Comparison of ENCODE assay signal across 9 cellular contexts in the genomic region with DNA sequence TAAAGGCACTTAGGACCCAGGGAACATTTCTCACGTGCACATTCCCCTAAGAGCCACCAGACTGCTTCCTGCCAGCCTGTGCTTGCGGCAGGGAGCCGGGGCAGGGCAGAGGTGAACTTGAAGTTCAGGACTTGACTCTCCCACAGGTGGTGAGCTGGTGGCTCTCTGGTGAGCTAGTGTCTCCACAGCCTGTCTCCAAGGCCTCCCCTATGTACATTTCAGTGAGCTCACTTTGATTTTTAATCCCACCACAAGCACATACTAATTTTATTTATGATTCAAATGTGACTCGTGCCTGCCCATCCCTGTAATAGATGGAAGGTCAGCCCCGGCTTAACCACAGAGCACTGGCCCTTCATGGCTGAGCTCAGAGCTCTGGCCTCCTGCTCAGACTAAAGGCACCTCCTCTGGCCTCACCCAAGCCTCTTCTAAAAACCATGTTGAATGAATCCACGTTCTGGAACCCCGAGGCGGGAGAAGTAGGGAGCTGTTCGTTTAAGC. TPM values are rescaled to one million over a fixed set of nuclear protein-coding genes. Genes with fewer than 3 reads are reported as not detected.
DNase-seq lines count a peak whose midpoint lies in the region; ATAC-seq and TF ChIP-seq lines count a peak whose summit lies in the region.
"Had no signal": no experiment of that assay in that cellular context is flagged by ENCODE, and none has a peak within 500 bp of the region (broad histone marks: within the 10 kb centered on the region; RNA-seq: fewer than 3 reads in every experiment).

No MANE protein-coding gene starts in this region.

- DNase-seq in MG63 (peak; percentile 47), epithelial cell of prostate (ENCODE audit: low read depth, low spot score) (no peak), osteoblast (ENCODE audit: insufficient read length, low spot score, missing footprints) (peak; percentile 81), hippocampal formation (lab: John Stamatoyannopoulos, UW) (no peak), KG1 (lab: John Stamatoyannopoulos, UW) (no peak), NCI-H2029 treated with DMSO at 0.1 percent for 48 hours (lab: John Stamatoyannopoulos, UW) (no peak)
- DNase-seq: GOT3 had no signal

- no peak overlapping the region for H2AFZ ChIP-seq in osteoblast (ENCODE audit: low read length)

- H3K9me3 ChIP-seq in BLaER1 treated with 17β-estradiol and CSF1 and Interleukin-3, amounts not matched to agents 10 nM and 100 nM (replicated peaks in 1 of 11): no peaks in the 10 kb centered on the region
- H3K9me3 ChIP-seq in MG63: no peaks in the 10 kb centered on the region
- H3K9me3 ChIP-seq in osteoblast (ENCODE audit: low read depth, low read length): no peaks in the 10 kb centered on the region

- ATAC-seq in GM19035 (IDR thresholded peaks at IDR 0.05; ENCODE audit: unreplicated experiment): no peak

- H3K36me3 ChIP-seq in BLaER1 treated with 17β-estradiol and CSF1 and Interleukin-3, amounts not matched to agents 10 nM and 100 nM: peaks cover 48 to 83% (median 58%) of the 10 kb centered on the region in 11 experiments
- H3K36me3 ChIP-seq in MG63 (peaks cover 71% of the 10 kb centered on the region), osteoblast (ENCODE audit: insufficient read depth, low read length) (peaks cover 31% of the 10 kb centered on the region)

- TF ChIP-seq CTCF in osteoblast (IDR thresholded peaks at IDR 0.05; ENCODE audit: extremely low read depth, low read depth, low read length): no peak

- H3K4me3 ChIP-seq in BLaER1 treated with 17β-estradiol and CSF1 and Interleukin-3, amounts not matched to agents 10 nM and 100 nM: peak overlapping the region in 4 of 10 experiments; percentile 12 to 42 (median 32); a peak in 5 of 20 replicates
- H3K4me3 ChIP-seq in MG63: no peak overlapping the region
- no peak overlapping the region for H3K4me3 ChIP-seq in osteoblast (ENCODE audit: insufficient read depth, low read length)

- peaks cover 98 to 100% (median 100%) of the 10 kb centered on the region in 10 experiments for H3K4me1 ChIP-seq in BLaER1 treated with 17β-estradiol and CSF1 and Interleukin-3, amounts not matched to agents 10 nM and 100 nM
- peaks cover 25% of the 10 kb centered on the region for H3K4me1 ChIP-seq in osteoblast (ENCODE audit: insufficient read depth, low read length)

- peaks cover 25% of the 10 kb centered on the region for H3K79me2 ChIP-seq in osteoblast (ENCODE audit: insufficient read depth, low read length)

- no peaks in the 10 kb centered on the region for H3K27me3 ChIP-seq in BLaER1 treated with 17β-estradiol and CSF1 and Interleukin-3, amounts not matched to agents 10 nM and 100 nM
- H3K27me3 ChIP-seq in MG63: no peaks in the 10 kb centered on the region
- H3K27me3 ChIP-seq in osteoblast (ENCODE audit: insufficient read depth, low read length): no peaks in the 10 kb centered on the region

- H3K9ac ChIP-seq in BLaER1 treated with 17β-estradiol and CSF1 and Interleukin-3, amounts not matched to agents 10 nM and 100 nM: peak overlapping the region; percentile 10 to 74 (median 55); a peak in 15 of 22 replicates

- H4K20me1 ChIP-seq in BLaER1 treated with 17β-estradiol and CSF1 and Interleukin-3, amounts not matched to agents 10 nM and 100 nM: peaks cover 69 to 100% (median 97%) of the 10 kb centered on the region in 11 experiments
- peaks cover 75% of the 10 kb centered on the region for H4K20me1 ChIP-seq in osteoblast (ENCODE audit: insufficient read depth, low read length)

- peak overlapping the region; percentile 84 to 99 (median 96) for H3K4me2 ChIP-seq in BLaER1 treated with 17β-estradiol and CSF1 and Interleukin-3, amounts not matched to agents 10 nM and 100 nM
- no peak overlapping the region for H3K4me2 ChIP-seq in osteoblast (ENCODE audit: insufficient read depth, low read length)

- H3K27ac ChIP-seq in BLaER1 treated with 17β-estradiol and CSF1 and Interleukin-3, amounts not matched to agents 10 nM and 100 nM: peak overlapping the region in 8 of 11 experiments; percentile 57 to 85 (median 68); a peak in 14 of 22 replicates
- H3K27ac ChIP-seq in epithelial cell of prostate: peak overlapping the region; percentile 69
- peak overlapping the region; percentile 56 for H3K27ac ChIP-seq in osteoblast (ENCODE audit: low read depth, low read length)

RNA-seq across cellular contexts. Expression of a gene that starts 9.2 kb away (rescaled TPM):
- total RNA-seq in MG63 (2014; rRNA removed; shearing (Covaris generic); ENCODE audit: low replicate concordance): 11.8 and 18.8 TPM in 2 replicates
- total RNA-seq in osteoblast: 13.0 and 13.8 TPM in 2 replicates

Comparison
In these comparisons a context has a peak if more than half of its experiments do, and no peak if none do; other contexts are left out.
1. DNase-seq: peak in MG63 (single experiment) and osteoblast (single experiment); none in epithelial cell of prostate (single experiment), hippocampal formation (0 of 2), KG1 (single experiment) and NCI-H2029 treated with DMSO at 0.1 percent for 48 hours (single experiment).
2. Peak in every context shown above with its lines, with median percentiles within 50 percentile points of each other: H3K27ac ChIP-seq.